In the genomic region with DNA sequence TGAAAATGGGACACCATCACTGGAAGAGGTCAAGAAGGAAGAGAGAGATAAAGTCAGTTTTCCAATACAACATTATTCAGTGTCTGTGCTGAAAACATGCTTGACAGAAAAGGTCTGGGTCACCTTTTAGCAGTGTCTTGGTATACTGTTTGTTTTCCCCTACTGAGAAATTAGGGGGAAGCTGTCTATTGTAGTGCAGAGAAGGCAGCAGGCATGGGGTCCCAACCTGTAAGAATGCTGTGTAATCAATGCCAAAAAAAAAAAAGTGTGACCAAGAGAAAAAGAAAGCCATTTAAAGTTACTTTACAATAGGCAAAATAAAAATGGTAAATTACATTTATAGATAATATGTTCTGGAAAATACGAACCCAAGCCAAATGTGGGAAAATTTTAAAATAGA, we compare ENCODE assay signal across 32 cellular contexts.
"Had no signal": no experiment of that assay in that cellular context is flagged by ENCODE, and none has a peak within 500 bp of the region (broad histone marks: within the 10 kb centered on the region; RNA-seq: fewer than 3 reads in every experiment).

No MANE protein-coding gene starts in this region.

- H3K79me2 ChIP-seq: hepatocyte had no signal

- H3K27ac Mint-ChIP-seq: endodermal cell; mesothelial cell of epicardium; natural killer cell treated with Interleukin-12 subunit alpha and Interleukin-12 subunit beta and Interleukin-15 and Interleukin-18, amount 100 ng/mL, for 72 hours; stimulated activated naive CD8-positive, alpha-beta T cell treated with anti-CD3 and anti-CD28 coated beads, Interleukin-15, amount 100 ng/mL, for 72 hours had no signal

- H3K36me3 ChIP-seq: gastroesophageal sphincter, heart left ventricle, left lung, prostate gland, right atrium auricular region, suprapubic skin, transverse colon, upper lobe of right lung, uterus had no signal

- H3K4me2 ChIP-seq: hepatocyte, smooth muscle cell had no signal

- H3K4me1 ChIP-seq: foreskin keratinocyte, gastroesophageal sphincter, left lung, prostate gland, right atrium auricular region, suprapubic skin, transverse colon, upper lobe of right lung, uterus had no signal

- H3K9me3 ChIP-seq: mucosa of descending colon, prostate gland, uterus had no signal

- H3K27ac ChIP-seq: dorsolateral prefrontal cortex, epithelial cell of prostate, foreskin keratinocyte, gastroesophageal sphincter, heart left ventricle, hepatocyte, left lung, prostate gland, right atrium auricular region, suprapubic skin, transverse colon, upper lobe of right lung, uterus had no signal

- H3K4me1 Mint-ChIP-seq: mesothelial cell of epicardium; stimulated activated naive CD8-positive, alpha-beta T cell treated with anti-CD3 and anti-CD28 coated beads, Interleukin-15, amount 100 ng/mL, for 72 hours had no signal

- H3K36me3 Mint-ChIP-seq: mesothelial cell of epicardium; natural killer cell treated with Interleukin-12 subunit alpha and Interleukin-12 subunit beta and Interleukin-15 and Interleukin-18, amount 100 ng/mL, for 72 hours had no signal

- H2AFZ ChIP-seq: hepatocyte had no signal

- H3K27me3 Mint-ChIP-seq: stimulated activated naive CD8-positive, alpha-beta T cell treated with anti-CD3 and anti-CD28 coated beads, Interleukin-15, amount 100 ng/mL, for 72 hours had no signal

- H3K4me3 ChIP-seq: dorsolateral prefrontal cortex, gastroesophageal sphincter, heart left ventricle, hepatocyte, left lung, mucosa of descending colon, prostate gland, right atrium auricular region, smooth muscle cell, suprapubic skin, transverse colon, upper lobe of right lung, uterus had no signal

- ATAC-seq: esophagus mucosa; foreskin keratinocyte; gastroesophageal sphincter; heart left ventricle; left cardiac atrium; left lung; mucosa of descending colon; natural killer cell treated with Interleukin-12 subunit alpha and Interleukin-12 subunit beta and Interleukin-15 and Interleukin-18, amount 100 ng/mL, for 72 hours; sciatic nerve; stimulated activated naive CD8-positive, alpha-beta T cell treated with anti-CD3 and anti-CD28 coated beads, Interleukin-15, amount 100 ng/mL, for 72 hours; upper lobe of right lung had no signal

- H3K27me3 ChIP-seq: dorsolateral prefrontal cortex, gastroesophageal sphincter, heart left ventricle, hepatocyte, left lung, right atrium auricular region, suprapubic skin, upper lobe of right lung, uterus had no signal

- H3K4me3 Mint-ChIP-seq: endodermal cell; mesothelial cell of epicardium; naive B cell; natural killer cell treated with Interleukin-12 subunit alpha and Interleukin-12 subunit beta and Interleukin-15 and Interleukin-18, amount 100 ng/mL, for 72 hours; neural crest cell; stimulated activated naive CD8-positive, alpha-beta T cell treated with anti-CD3 and anti-CD28 coated beads, Interleukin-15, amount 100 ng/mL, for 72 hours had no signal

- H3K9me3 Mint-ChIP-seq: neural crest cell; stimulated activated naive CD8-positive, alpha-beta T cell treated with anti-CD3 and anti-CD28 coated beads, Interleukin-15, amount 100 ng/mL, for 72 hours had no signal

- DNase-seq: cortex of kidney; dorsolateral prefrontal cortex; effector CD8-positive, alpha-beta T cell; endodermal cell; foreskin keratinocyte; heart left ventricle; left cardiac atrium; left lung; mesenchymal stem cell; mucosa of descending colon; naive B cell; stimulated activated CD4-positive, alpha-beta T cell treated with anti-CD3 and anti-CD28 coated beads, Interleukin-12 subunit alpha, Interleukin-12 subunit beta, amount 100 ng/mL, for 4 hours; stimulated activated CD4-positive, alpha-beta T cell treated with anti-CD3 and anti-CD28 coated beads, Interleukin-1b, Interleukin-23, amount 100 ng/mL, for 48 hours; stimulated activated CD4-positive, alpha-beta T cell treated with anti-CD3 and anti-CD28 coated beads, Interleukin-4, amount 100 ng/mL, for 1 hour; stimulated activated CD8-positive, alpha-beta memory T cell treated with anti-CD3 and anti-CD28 coated beads, Interleukin-4, amount 100 ng/mL, for 48 hours; stimulated activated naive CD4-positive, alpha-beta T cell; stimulated activated naive CD8-positive, alpha-beta T cell treated with anti-CD3 and anti-CD28 coated beads, Interleukin-15, amount 100 ng/mL, for 72 hours; transverse colon; upper lobe of right lung; uterus had no signal
